ENCODE assay signal across 3 cellular contexts in the genomic region with DNA sequence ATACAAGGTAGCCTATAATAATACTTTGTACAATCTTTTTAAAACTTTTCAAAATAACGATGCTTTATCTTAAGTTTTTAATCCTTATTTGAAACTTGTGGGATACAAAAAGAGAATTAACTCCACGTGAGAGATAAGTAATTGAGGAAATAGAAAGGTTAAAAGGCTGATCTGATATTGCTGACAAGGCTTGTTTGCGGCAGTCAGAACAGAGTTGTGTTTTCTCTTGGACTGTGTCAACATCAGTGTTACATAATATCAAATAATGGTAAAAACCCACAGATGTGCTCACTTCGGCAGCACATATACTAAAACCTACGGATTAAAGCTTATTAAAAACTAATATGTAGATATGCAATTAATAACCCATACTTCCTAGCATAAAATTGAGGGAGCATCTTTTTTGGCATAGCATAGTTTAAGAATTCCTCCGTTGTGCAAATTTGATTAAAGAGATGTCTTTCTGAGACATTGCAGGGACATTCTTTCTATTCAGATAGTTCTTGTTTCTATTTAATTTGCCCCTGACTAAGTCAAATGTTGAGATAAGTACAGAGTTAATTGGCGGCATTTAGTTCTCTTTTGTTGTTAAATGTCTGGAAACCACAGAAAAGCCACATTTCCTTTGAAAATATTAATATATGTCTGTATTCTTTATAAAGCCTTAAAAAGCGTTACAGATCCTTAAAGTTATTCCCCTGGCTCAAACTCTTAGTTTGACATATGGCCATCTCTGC.
TF ChIP-seq lines count a peak whose summit lies in the region.

No MANE protein-coding gene starts in this region.

TF ChIP-seq in A549, 52 proteins besides CTCF, POLR2A, EP300 and RAD21:
- TF ChIP-seq NPAS2 (CRISPR knock-in tag; IDR thresholded peaks at IDR 0.05; ENCODE audit: borderline replicate concordance) (no peak), CHD2 (IDR thresholded peaks at IDR 0.05; ENCODE audit: low read length, partially characterized antibody) (no peak), HDAC2 (IDR thresholded peaks at IDR 0.05) (no peak), MAFK (IDR thresholded peaks at IDR 0.05; ENCODE audit: partially characterized antibody) (peak; percentile 92), KDM1A (IDR thresholded peaks at IDR 0.05; ENCODE audit: low read depth) (no peak)
- TF ChIP-seq, protein P1, sequence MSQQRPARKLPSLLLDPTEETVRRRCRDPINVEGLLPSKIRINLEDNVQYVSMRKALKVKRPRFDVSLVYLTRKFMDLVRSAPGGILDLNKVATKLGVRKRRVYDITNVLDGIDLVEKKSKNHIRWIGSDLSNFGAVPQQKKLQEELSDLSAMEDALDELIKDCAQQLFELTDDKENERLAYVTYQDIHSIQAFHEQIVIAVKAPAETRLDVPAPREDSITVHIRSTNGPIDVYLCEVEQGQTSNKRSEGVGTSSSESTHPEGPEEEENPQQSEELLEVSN (IDR thresholded peaks at IDR 0.05; ENCODE audit: borderline replicate concordance, low read depth): no peak
- TF ChIP-seq, protein P2, sequence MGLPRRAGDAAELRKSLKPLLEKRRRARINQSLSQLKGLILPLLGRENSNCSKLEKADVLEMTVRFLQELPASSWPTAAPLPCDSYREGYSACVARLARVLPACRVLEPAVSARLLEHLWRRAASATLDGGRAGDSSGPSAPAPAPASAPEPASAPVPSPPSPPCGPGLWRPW (IDR thresholded peaks at IDR 0.05): no peak

TF ChIP-seq in IMR-90, 13 proteins besides CTCF, POLR2A, EP300 and RAD21:
- TF ChIP-seq MAFK (IDR thresholded peaks at IDR 0.05; ENCODE audit: low read depth, low read length) (peak; percentile 90), CEBPB (IDR thresholded peaks at IDR 0.05; ENCODE audit: low read depth, low read length) (no peak)

TF ChIP-seq in GM12878, 131 proteins besides CTCF, POLR2A, EP300 and RAD21:
- no peak for TF ChIP-seq ZNF207 (IDR thresholded peaks at IDR 0.05; ENCODE audit: borderline replicate concordance)
- TF ChIP-seq CBX5 (IDR thresholded peaks at IDR 0.05; ENCODE audit: low read depth): no peak
- no peak for TF ChIP-seq ESRRA (IDR thresholded peaks at IDR 0.05; ENCODE audit: low read length)
- no peak for TF ChIP-seq SUPT20H (IDR thresholded peaks at IDR 0.05; ENCODE audit: borderline replicate concordance, control insufficient read depth, low read depth, low read length)
- TF ChIP-seq, protein P3, sequence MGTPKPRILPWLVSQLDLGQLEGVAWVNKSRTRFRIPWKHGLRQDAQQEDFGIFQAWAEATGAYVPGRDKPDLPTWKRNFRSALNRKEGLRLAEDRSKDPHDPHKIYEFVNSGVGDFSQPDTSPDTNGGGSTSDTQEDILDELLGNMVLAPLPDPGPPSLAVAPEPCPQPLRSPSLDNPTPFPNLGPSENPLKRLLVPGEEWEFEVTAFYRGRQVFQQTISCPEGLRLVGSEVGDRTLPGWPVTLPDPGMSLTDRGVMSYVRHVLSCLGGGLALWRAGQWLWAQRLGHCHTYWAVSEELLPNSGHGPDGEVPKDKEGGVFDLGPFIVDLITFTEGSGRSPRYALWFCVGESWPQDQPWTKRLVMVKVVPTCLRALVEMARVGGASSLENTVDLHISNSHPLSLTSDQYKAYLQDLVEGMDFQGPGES (IDR thresholded peaks at IDR 0.05): no peak
- no peak for TF ChIP-seq EED (IDR thresholded peaks at IDR 0.05; ENCODE audit: low read depth)
- TF ChIP-seq, protein P4, sequence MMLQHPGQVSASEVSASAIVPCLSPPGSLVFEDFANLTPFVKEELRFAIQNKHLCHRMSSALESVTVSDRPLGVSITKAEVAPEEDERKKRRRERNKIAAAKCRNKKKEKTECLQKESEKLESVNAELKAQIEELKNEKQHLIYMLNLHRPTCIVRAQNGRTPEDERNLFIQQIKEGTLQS (IDR thresholded peaks at IDR 0.05; ENCODE audit: borderline replicate concordance, extremely low read depth, low read depth, low read length): no peak
- no peak for TF ChIP-seq HDAC6 (IDR thresholded peaks at IDR 0.05; ENCODE audit: unreplicated experiment)
